In the genomic region with DNA sequence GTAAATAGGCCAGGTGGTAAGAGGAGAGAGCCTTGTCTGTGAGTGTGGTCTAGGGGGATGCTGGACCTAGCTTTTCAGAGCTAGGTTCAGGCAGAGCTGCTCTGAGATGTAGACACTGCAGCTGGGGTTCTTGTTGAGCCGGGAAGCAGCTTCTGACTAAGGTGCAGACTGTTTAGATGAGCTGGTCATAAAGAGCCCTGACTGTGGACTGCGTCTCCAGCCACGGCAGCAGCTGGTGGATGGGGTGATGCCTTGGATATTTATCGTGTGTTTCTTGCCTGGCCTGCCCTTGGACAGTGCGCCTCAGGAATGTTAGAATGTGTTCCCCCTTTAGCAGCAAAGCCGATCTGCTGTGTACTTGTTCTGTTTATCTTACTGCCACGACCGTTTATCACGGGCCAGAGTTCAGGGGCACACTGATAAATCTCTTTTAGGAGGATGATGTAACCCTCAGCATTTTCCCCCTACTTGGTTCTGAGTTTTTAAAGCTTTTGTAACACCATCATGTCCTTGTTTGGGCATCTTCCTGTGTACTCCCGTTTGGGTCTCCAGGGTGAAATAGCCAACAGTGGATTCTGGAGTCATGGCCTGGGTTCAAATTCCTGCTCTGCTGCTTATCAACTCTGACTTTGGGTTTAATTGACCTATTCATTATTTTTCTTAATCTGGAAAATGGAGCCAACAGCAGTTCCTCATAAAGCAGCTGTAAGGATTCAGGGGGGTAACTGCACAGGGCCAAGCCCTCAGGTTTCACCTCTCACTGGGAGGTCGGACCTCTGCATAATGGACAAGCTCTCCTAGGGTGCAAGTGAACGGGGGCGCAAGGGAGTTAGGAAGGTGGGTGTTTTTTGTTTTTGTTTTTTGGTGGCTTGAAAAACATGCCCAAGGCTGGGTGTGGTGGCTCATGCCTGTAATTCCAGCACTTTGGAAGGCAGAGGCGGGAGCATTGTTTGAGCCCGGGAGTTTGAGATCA, we compare ENCODE assay signal across 9 cellular contexts. TPM values are rescaled to one million over a fixed set of nuclear protein-coding genes. Genes with fewer than 3 reads are reported as not detected.
A peak's percentile ranks its signal among the peaks of the same experiment; 100 is the strongest.
DNase-seq lines count a peak whose midpoint lies in the region; ATAC-seq and TF ChIP-seq lines count a peak whose summit lies in the region.
"Had no signal": no experiment of that assay in that cellular context is flagged by ENCODE, and none has a peak within 500 bp of the region (broad histone marks: within the 10 kb centered on the region; RNA-seq: fewer than 3 reads in every experiment).

No MANE protein-coding gene starts in this region.

- no peak overlapping the region for H3K4me3 ChIP-seq in HUES6 (ENCODE audit: low read depth, low read length)
- H3K4me3 ChIP-seq in iPS-18a (ENCODE audit: low read length) = no peak overlapping the region
- H3K4me3 ChIP-seq in suprapubic skin = no peak overlapping the region
- no peak overlapping the region for H3K4me3 ChIP-seq in effector memory CD4-positive, alpha-beta T cell (ENCODE audit: insufficient read depth, low read depth, low read length, poor library complexity, severe bottlenecking)
- H3K4me3 ChIP-seq: SK-N-MC had no signal

- H3K27me3 ChIP-seq in HUES6 (ENCODE audit: control insufficient read depth, insufficient read depth, low read length) (no peaks in the 10 kb centered on the region), iPS-18a (ENCODE audit: control insufficient read depth, insufficient read depth, low read length) (no peaks in the 10 kb centered on the region), suprapubic skin (no peaks in the 10 kb centered on the region)
- no peaks in the 10 kb centered on the region for H3K27me3 ChIP-seq in effector memory CD4-positive, alpha-beta T cell (replicated peaks; ENCODE audit: control insufficient read depth, insufficient read depth, low read length, poor library complexity, severe bottlenecking)

- H3K36me3 ChIP-seq in HUES6 (ENCODE audit: control insufficient read depth, insufficient read depth, low read length) (no peaks in the 10 kb centered on the region), iPS-18a (ENCODE audit: control insufficient read depth, low read depth, low read length) (no peaks in the 10 kb centered on the region), suprapubic skin (no peaks in the 10 kb centered on the region)
- no peaks in the 10 kb centered on the region for H3K36me3 ChIP-seq in effector memory CD4-positive, alpha-beta T cell (ENCODE audit: control insufficient read depth, insufficient read depth, low read length)

- no peak for TF ChIP-seq EP300 in suprapubic skin (IDR thresholded peaks at IDR 0.05)

- DNase-seq in amniotic epithelial cell (ENCODE audit: low read depth) = peak; percentile 100
- DNase-seq in suprapubic skin (ENCODE audit: low spot score in 2 of 2) = peak in 1 of 2 donors; percentile 55
- DNase-seq in effector memory CD4-positive, alpha-beta T cell = no peak
- no peak for DNase-seq in ACHN

- in situ Hi-C loops in ACHN (cut with HindIII; ENCODE audit: low pct_ligation_motif_present, low pct_unique_long_range_greater_than_20kb, low sequenced_read_pairs) = no loop called here

- H3K4me1 ChIP-seq in HUES6 (ENCODE audit: control insufficient read depth, insufficient read depth, low read length) (peaks cover 54% of the 10 kb centered on the region), iPS-18a (ENCODE audit: control insufficient read depth, low read depth, low read length) (peaks cover 21% of the 10 kb centered on the region), suprapubic skin (peaks cover 35% of the 10 kb centered on the region)
- H3K4me1 ChIP-seq in effector memory CD4-positive, alpha-beta T cell (ENCODE audit: control insufficient read depth, insufficient read depth, low read length, poor library complexity, severe bottlenecking) = no peaks in the 10 kb centered on the region

- ATAC-seq in GM18861 (IDR thresholded peaks at IDR 0.05; ENCODE audit: unreplicated experiment) (no peak), HG02571 (IDR thresholded peaks at IDR 0.05; ENCODE audit: unreplicated experiment) (no peak)

- 51% methylated on average over 15 of the region's 15 CpGs for WGBS in suprapubic skin

- H3K27ac ChIP-seq in HUES6 (ENCODE audit: low read depth, low read length) (peak overlapping the region; percentile 24; the same call in 1 of the 2 replicates), iPS-18a (ENCODE audit: low read length) (peak overlapping the region; percentile 37), suprapubic skin (peak overlapping the region; percentile 72)
- H3K27ac ChIP-seq in effector memory CD4-positive, alpha-beta T cell (ENCODE audit: insufficient read depth, low read length, poor library complexity, severe bottlenecking) = no peak overlapping the region

- H3K9ac ChIP-seq in HUES6 (ENCODE audit: low read length) = peak overlapping the region; percentile 72
- no peak overlapping the region for H3K9ac ChIP-seq in iPS-18a (ENCODE audit: low read length)

- no peak for TF ChIP-seq CTCF in suprapubic skin (IDR thresholded peaks at IDR 0.05)

- TF ChIP-seq POLR2A in suprapubic skin (IDR thresholded peaks at IDR 0.05) = no peak

- no peaks in the 10 kb centered on the region for H3K9me3 ChIP-seq in HUES6 (ENCODE audit: control insufficient read depth, insufficient read depth, low read depth, low read length)
- H3K9me3 ChIP-seq in iPS-18a (ENCODE audit: control insufficient read depth, low read depth, low read length) = no peaks in the 10 kb centered on the region
- no peaks in the 10 kb centered on the region for H3K9me3 ChIP-seq in suprapubic skin
- no peaks in the 10 kb centered on the region for H3K9me3 ChIP-seq in effector memory CD4-positive, alpha-beta T cell (ENCODE audit: control insufficient read depth, low read length)

RNA-seq across cellular contexts. Expression of gene FLNB, which starts 51.4 kb away (rescaled TPM):
- 100 to 1,000 TPM; 143 to 186 (median 150) TPM for total RNA-seq in suprapubic skin
